In the genomic region with DNA sequence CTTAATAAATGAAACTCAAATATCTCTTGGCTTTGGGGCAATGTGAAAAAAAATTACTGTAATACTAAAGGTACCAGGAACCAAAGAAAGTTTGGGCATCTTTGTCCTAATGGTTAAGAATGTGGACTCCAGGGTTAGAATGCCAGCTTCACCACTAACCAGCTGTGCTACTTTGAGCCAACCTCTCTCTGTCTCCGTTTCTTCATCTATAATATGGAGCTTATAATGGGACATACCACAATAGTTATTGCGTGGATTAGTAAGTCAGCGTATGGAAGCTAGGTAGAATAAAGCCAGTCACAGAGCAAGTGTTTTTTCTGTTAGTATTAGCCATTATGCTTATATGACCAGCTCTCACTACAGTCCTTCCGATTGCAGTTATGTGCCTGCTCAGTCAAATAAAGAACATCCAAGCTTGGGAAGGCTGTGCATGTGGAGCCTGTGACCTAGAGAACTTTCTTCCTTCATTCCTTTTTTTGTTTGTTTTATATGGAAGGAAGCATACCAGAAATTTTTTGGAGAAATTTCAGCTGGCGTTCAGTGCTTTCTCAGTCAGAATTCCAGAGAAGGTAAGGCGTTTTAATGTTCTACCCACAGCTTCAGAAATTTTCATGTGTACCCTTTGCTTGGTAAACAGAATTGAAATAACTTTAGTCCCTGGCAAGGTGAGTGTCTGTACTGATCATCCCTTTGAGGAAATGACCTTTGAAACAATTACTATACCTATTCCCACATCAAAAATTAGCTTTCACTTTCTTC, we compare ENCODE assay signal across 19 cellular contexts.
DNase-seq lines count a peak whose midpoint lies in the region; ATAC-seq and TF ChIP-seq lines count a peak whose summit lies in the region.
"Had no signal": no experiment of that assay in that cellular context is flagged by ENCODE, and none has a peak within 500 bp of the region (broad histone marks: within the 10 kb centered on the region; RNA-seq: fewer than 3 reads in every experiment).

No MANE protein-coding gene starts in this region.

- no peak for TF ChIP-seq EP300 in esophagus muscularis mucosa (IDR thresholded peaks at IDR 0.05)

- H3K36me3 Mint-ChIP-seq in Caco-2 (ENCODE audit: insufficient read depth, unreplicated experiment), result no peaks in the 10 kb centered on the region
- H3K36me3 Mint-ChIP-seq in nephron (ENCODE audit: low read depth), result no peaks in the 10 kb centered on the region
- H3K36me3 Mint-ChIP-seq: stimulated activated naive B cell treated with anti-CD40 and anti-IgM and Interleukin-4, amounts not matched to agents 10 μg/mL and 1 μg/mL and 100 μg/mL, for 72 hours had no signal

- ATAC-seq in GM19023 (IDR thresholded peaks at IDR 0.05; ENCODE audit: unreplicated experiment) (no peak), GM19395 (IDR thresholded peaks at IDR 0.05; ENCODE audit: unreplicated experiment) (no peak)
- ATAC-seq: psoas muscle; stimulated activated naive B cell treated with anti-CD40 and anti-IgM and Interleukin-4, amounts not matched to agents 10 μg/mL and 1 μg/mL and 100 μg/mL, for 72 hours had no signal

- POLR2A ChIA-PET in Caco-2 (lab: Charles Lee), result no interaction called here

- TF ChIP-seq POLR2A in esophagus muscularis mucosa (IDR thresholded peaks at IDR 0.05; ENCODE audit: low read depth), result no peak

- peaks cover 10% of the 10 kb centered on the region for H3K9me3 ChIP-seq in Caco-2
- H3K9me3 ChIP-seq in SJSA1 (replicated peaks), result no peaks in the 10 kb centered on the region
- no peaks in the 10 kb centered on the region for H3K9me3 ChIP-seq in esophagus muscularis mucosa
- H3K9me3 ChIP-seq: BE2C, psoas muscle, uterus had no signal

- H3K4me3 ChIP-seq in Caco-2 (ENCODE audit: low read depth, low read length) (no peak overlapping the region), SJSA1 (peak overlapping the region; percentile 12), esophagus muscularis mucosa (peak overlapping the region in 3 of 4 donors; percentile 8 to 23 (median 21))
- H3K4me3 ChIP-seq: psoas muscle, uterus had no signal

- H3K36me3 ChIP-seq in Caco-2 (ENCODE audit: control insufficient read depth, insufficient read depth, low read length), result no peaks in the 10 kb centered on the region
- H3K36me3 ChIP-seq in SJSA1, result no peaks in the 10 kb centered on the region
- no peaks in the 10 kb centered on the region for H3K36me3 ChIP-seq in esophagus muscularis mucosa
- H3K36me3 ChIP-seq: BE2C, uterus had no signal

- intact Hi-C loops in Caco-2 (cut with micrococcal nuclease; ENCODE audit: unreplicated experiment) (no loop called here), esophagus muscularis mucosa (cut with DNase I) (no loop called here), posterior cingulate gyrus (cut with DNase I) (no loop called here)

- no peaks in the 10 kb centered on the region for H3K9me3 Mint-ChIP-seq in Caco-2 (ENCODE audit: unreplicated experiment)
- no peaks in the 10 kb centered on the region for H3K9me3 Mint-ChIP-seq in nephron
- H3K9me3 Mint-ChIP-seq: central memory CD8-positive, alpha-beta T cell; H9; stimulated activated naive B cell treated with anti-CD40 and anti-IgM and Interleukin-4, amounts not matched to agents 10 μg/mL and 1 μg/mL and 100 μg/mL, for 72 hours had no signal

- H3K4me3 Mint-ChIP-seq in Caco-2 (ENCODE audit: unreplicated experiment) (peak overlapping the region; percentile 31), nephron (no peak overlapping the region)
- H3K4me3 Mint-ChIP-seq: central memory CD8-positive, alpha-beta T cell; H9; stimulated activated naive B cell treated with anti-CD40 and anti-IgM and Interleukin-4, amounts not matched to agents 10 μg/mL and 1 μg/mL and 100 μg/mL, for 72 hours had no signal

- WGBS in esophagus muscularis mucosa, result 35% methylated on average over 6 of the region's 6 CpGs

- TF ChIP-seq CTCF in Caco-2 (IDR thresholded peaks at IDR 0.05; ENCODE audit: insufficient read depth in 1 of 2, low read depth in 1 of 2, low read length in 1 of 2, severe bottlenecking in 1 of 2, unreplicated experiment in 1 of 2) (no peak), esophagus muscularis mucosa (IDR thresholded peaks at IDR 0.05) (no peak), nephron (IDR thresholded peaks at IDR 0.05; ENCODE audit: unreplicated experiment in 3 of 3) (no peak)

- H3K27me3 Mint-ChIP-seq in Caco-2 (ENCODE audit: insufficient read depth, unreplicated experiment) (no peaks in the 10 kb centered on the region), nephron (ENCODE audit: low read depth) (no peaks in the 10 kb centered on the region)
- H3K27me3 Mint-ChIP-seq: central memory CD8-positive, alpha-beta T cell had no signal

- CTCF ChIA-PET in Caco-2 (lab: Charles Lee), result interaction anchor here (0.7 to 0.8 kb wide), 2 partner anchors 9 to 184 kb away, joined by 3 read pairs; no protein-coding TSS in a partner anchor

- H3K4me1 Mint-ChIP-seq in Caco-2 (ENCODE audit: low read depth, unreplicated experiment) (peaks cover 7% of the 10 kb centered on the region), nephron (peaks cover 22% of the 10 kb centered on the region)
- H3K4me1 Mint-ChIP-seq: central memory CD8-positive, alpha-beta T cell; H9; stimulated activated naive B cell treated with anti-CD40 and anti-IgM and Interleukin-4, amounts not matched to agents 10 μg/mL and 1 μg/mL and 100 μg/mL, for 72 hours had no signal

- no peak overlapping the region for H3K27ac Mint-ChIP-seq in Caco-2 (ENCODE audit: unreplicated experiment)
- H3K27ac Mint-ChIP-seq in nephron, result peak overlapping the region; percentile 12 to 57 (median 52)
- H3K27ac Mint-ChIP-seq: H9; stimulated activated naive B cell treated with anti-CD40 and anti-IgM and Interleukin-4, amounts not matched to agents 10 μg/mL and 1 μg/mL and 100 μg/mL, for 72 hours had no signal

- H3K4me1 ChIP-seq in Caco-2 (peaks cover 16% of the 10 kb centered on the region), SJSA1 (replicated peaks) (peaks cover 32% of the 10 kb centered on the region), esophagus muscularis mucosa (peaks cover 0 to 25% (median 21%) of the 10 kb centered on the region in 4 donors)
- H3K4me1 ChIP-seq: BE2C, psoas muscle, uterus had no signal

- peak in 1 of 2 experiments; percentile 22 for DNase-seq in Caco-2
- DNase-seq in SJSA1 (ENCODE audit: low read depth in 1 of 2, low spot score in 2 of 2), result peak in 1 of 2 experiments; percentile 81
- no peak for DNase-seq in esophagus muscularis mucosa (ENCODE audit: extremely low spot score)
- no peak for DNase-seq in posterior cingulate gyrus
- DNase-seq in effector CD4-positive, alpha-beta T cell, result no peak
- DNase-seq: activated CD4-positive, alpha-beta T cell treated with anti-CD3 and anti-CD28 coated beads, Interleukin-2, amount 50 U/mL, for 1 hour; activated effector memory CD4-positive, alpha-beta T cell treated with anti-CD3 and anti-CD28 coated beads, Interleukin-2, amount 50 U/mL, for 16 hours; BE2C; H9; NCI-H1048; NCI-H510A; psoas muscle; stimulated activated CD4-positive, alpha-beta T cell treated with anti-CD3 and anti-CD28 coated beads, Interleukin-2, amount 100 ng/mL, for 48 hours; stimulated activated naive B cell treated with anti-CD40 and anti-IgM and Interleukin-4, amounts not matched to agents 10 μg/mL and 1 μg/mL and 100 μg/mL, for 72 hours; uterus had no signal

- no peaks in the 10 kb centered on the region for H3K27me3 ChIP-seq in Caco-2 (replicated peaks; ENCODE audit: control insufficient read depth, insufficient read depth, low read length)
- H3K27me3 ChIP-seq in SJSA1 (replicated peaks), result no peaks in the 10 kb centered on the region
- no peaks in the 10 kb centered on the region for H3K27me3 ChIP-seq in esophagus muscularis mucosa
- H3K27me3 ChIP-seq: BE2C, uterus had no signal

- H3K27ac ChIP-seq in SJSA1 (peak overlapping the region; percentile 73), esophagus muscularis mucosa (replicated peaks in 1 of 4) (peak overlapping the region; percentile 52 to 71 (median 65))
- H3K27ac ChIP-seq: psoas muscle, uterus had no signal

- BruUV-seq in Caco-2 (replicated peaks; lab: Mats Ljungman, UMichigan), result no TSS peak
